Comparison of ENCODE assay signal across 1 cellular context in the genomic region with DNA sequence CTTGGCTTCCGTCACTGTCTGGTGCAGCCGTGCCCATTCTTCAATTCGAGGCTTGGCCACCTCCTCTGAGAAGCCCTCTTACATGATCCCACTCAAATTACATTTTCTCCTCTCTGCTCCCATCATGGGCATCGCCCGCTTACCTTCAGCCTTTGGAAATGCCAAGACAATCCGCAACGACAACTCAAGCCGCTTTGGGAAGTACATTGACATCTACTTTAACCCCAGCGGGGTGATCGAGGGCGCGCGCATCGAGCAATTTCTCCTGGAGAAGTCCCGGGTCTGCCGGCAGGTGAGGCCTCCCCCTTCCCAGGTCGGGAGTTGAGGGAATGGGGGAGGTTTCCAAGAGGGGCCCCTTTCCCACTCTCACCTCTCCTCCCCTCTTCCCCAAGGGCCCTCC.
TF ChIP-seq lines count a peak whose summit lies in the region.

No MANE protein-coding gene starts in this region.

TF ChIP-seq in H1, 55 proteins besides CTCF, POLR2A, EP300 and RAD21:
- TF ChIP-seq SIRT6 (IDR thresholded peaks at IDR 0.05; ENCODE audit: low read length) (no peak), BACH1 (IDR thresholded peaks at IDR 0.05; ENCODE audit: low read length) (no peak), JUN (IDR thresholded peaks at IDR 0.05; ENCODE audit: low read depth, low read length) (no peak), CBX8 (IDR thresholded peaks at IDR 0.05; ENCODE audit: borderline replicate concordance, low read depth, low read length) (no peak), PHF8 (conservative IDR thresholded peaks at IDR 0.05; ENCODE audit: low read depth, low read length) (no peak), KDM1A (IDR thresholded peaks at IDR 0.05; ENCODE audit: borderline replicate concordance, low read length) (no peak), POU5F1 (IDR thresholded peaks at IDR 0.05; ENCODE audit: low read depth, low read length) (no peak), EZH2 (IDR thresholded peaks at IDR 0.05; ENCODE audit: low read depth, low read length, severe bottlenecking) (no peak), TEAD4 (IDR thresholded peaks at IDR 0.05; ENCODE audit: low read depth, low read length) (no peak), CHD2 (IDR thresholded peaks at IDR 0.05; ENCODE audit: low read length) (no peak), POLR2AphosphoS5 (IDR thresholded peaks at IDR 0.05; ENCODE audit: low read depth, low read length) (no peak)
- TF ChIP-seq, protein P1, sequence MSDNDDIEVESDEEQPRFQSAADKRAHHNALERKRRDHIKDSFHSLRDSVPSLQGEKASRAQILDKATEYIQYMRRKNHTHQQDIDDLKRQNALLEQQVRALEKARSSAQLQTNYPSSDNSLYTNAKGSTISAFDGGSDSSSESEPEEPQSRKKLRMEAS (IDR thresholded peaks at IDR 0.05) = no peak
TF ChIP-seq in H1: peak in this region for 0.
